In the genomic region with DNA sequence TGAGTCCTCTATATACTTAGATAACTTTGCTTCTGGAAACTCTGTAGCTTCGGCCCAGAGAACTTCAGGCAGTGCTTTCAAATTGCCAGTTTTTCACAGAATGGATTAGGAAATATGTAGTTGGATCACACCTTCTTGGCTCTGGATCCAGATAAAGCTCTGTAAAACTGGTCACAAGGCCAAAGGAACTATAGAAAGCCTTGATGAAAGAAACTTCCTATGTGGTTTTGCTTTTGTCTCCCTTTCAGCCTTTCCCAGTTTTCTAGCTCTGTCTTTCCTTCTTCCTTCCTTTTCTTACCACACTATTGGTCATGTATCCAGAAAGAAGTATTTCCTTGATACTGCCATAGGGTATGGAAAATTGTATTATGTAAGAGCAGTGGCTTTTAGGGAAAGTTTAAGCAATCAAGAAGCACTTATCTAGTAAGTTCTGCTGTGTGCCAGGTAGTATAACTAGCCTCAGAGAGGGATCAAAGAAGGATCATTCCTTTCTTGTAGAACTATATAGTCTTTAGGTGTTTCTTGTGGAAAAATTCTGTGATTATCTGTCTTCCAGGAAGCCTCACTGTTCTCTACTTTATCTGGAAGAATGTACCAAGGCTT, we compare ENCODE assay signal across 1 cellular context.
TF ChIP-seq lines count a peak whose summit lies in the region.

No MANE protein-coding gene starts in this region.

TF ChIP-seq in endothelial cell of umbilical vein, 7 proteins besides CTCF, POLR2A, EP300 and RAD21:
- no peak for TF ChIP-seq JUN (IDR thresholded peaks at IDR 0.05; ENCODE audit: borderline replicate concordance, insufficient read depth, insufficient read length, low read depth)
- no peak for TF ChIP-seq FOS (IDR thresholded peaks at IDR 0.05; ENCODE audit: borderline replicate concordance, insufficient read depth, low read length)
- no peak for TF ChIP-seq POLR2AphosphoS5 (IDR thresholded peaks at IDR 0.05; ENCODE audit: insufficient read depth, low read depth, low read length)
- no peak for TF ChIP-seq EZH2 (IDR thresholded peaks at IDR 0.05; ENCODE audit: borderline replicate concordance, low read depth, low read length, severe bottlenecking)
- TF ChIP-seq MYC (IDR thresholded peaks at IDR 0.05; ENCODE audit: low read depth, low read length) = no peak
- TF ChIP-seq, protein P1, sequence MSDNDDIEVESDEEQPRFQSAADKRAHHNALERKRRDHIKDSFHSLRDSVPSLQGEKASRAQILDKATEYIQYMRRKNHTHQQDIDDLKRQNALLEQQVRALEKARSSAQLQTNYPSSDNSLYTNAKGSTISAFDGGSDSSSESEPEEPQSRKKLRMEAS (IDR thresholded peaks at IDR 0.05; ENCODE audit: insufficient read depth, insufficient read length) = no peak
- no peak for TF ChIP-seq GATA2 (IDR thresholded peaks at IDR 0.05; ENCODE audit: insufficient read depth, insufficient read length, low read depth, low read length)
